25 cellular contexts compared by ENCODE assay signal in the genomic region with DNA sequence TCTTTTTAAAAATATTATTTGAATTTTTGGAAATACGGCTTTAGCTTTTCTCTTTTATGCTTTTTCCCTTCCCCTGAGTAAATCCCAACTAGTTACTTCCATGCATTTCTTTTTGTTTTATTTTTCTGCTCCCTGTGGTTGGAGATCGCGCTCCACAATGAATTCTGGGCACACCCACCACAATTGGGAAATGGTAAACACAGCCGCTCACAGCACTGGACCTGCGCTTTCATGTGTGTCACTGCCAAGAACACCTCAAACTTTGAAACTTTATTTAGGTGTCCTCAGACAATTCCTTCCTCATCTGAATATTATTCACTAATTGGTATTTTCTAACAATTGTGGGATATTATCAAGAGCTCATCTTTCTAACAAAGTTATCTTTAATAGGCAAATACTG.
"Had no signal": no experiment of that assay in that cellular context is flagged by ENCODE, and none has a peak within 500 bp of the region (broad histone marks: within the 10 kb centered on the region; RNA-seq: fewer than 3 reads in every experiment).

No MANE protein-coding gene starts in this region.

- H3K36me3 ChIP-seq: Peyer's patch, SJSA1 had no signal

- H3K9me3 ChIP-seq: Peyer's patch had no signal

- H3K4me1 Mint-ChIP-seq: activated CD8-positive, alpha-beta memory T cell treated with anti-CD3 and anti-CD28 coated beads, Interleukin-2, amount 10 ng/mL, durations not matched to agents 7 days and 5 days; central memory CD8-positive, alpha-beta T cell had no signal

- H3K27ac Mint-ChIP-seq: activated CD8-positive, alpha-beta memory T cell treated with anti-CD3 and anti-CD28 coated beads, Interleukin-2, amount 10 ng/mL, durations not matched to agents 7 days and 5 days; activated naive CD4-positive, alpha-beta T cell treated with anti-CD3 and anti-CD28 coated beads for 36 hours; activated naive CD8-positive, alpha-beta T cell; activated T-cell treated with anti-CD3 and anti-CD28 coated beads, Interleukin-2, amount 50 U/mL, for 24 hours; brain; T-helper 1 cell treated with Interleukin-12 subunit alpha and Interleukin-12 subunit beta and Interleukin-4 antibody, amounts not matched to agents 30 μg/mL and 1 μg/mL, for 36 hours had no signal

- H3K9me3 Mint-ChIP-seq: activated naive CD4-positive, alpha-beta T cell treated with anti-CD3 and anti-CD28 coated beads for 36 hours; activated T-cell treated with anti-CD3 and anti-CD28 coated beads, Interleukin-2, amount 50 U/mL, for 24 hours; brain; central memory CD8-positive, alpha-beta T cell; T-helper 1 cell treated with Interleukin-12 subunit alpha and Interleukin-12 subunit beta and Interleukin-4 antibody, amounts not matched to agents 30 μg/mL and 1 μg/mL, for 36 hours had no signal

- H3K4me3 Mint-ChIP-seq: activated CD8-positive, alpha-beta memory T cell treated with anti-CD3 and anti-CD28 coated beads, Interleukin-2, amount 10 ng/mL, durations not matched to agents 7 days and 5 days; activated naive CD4-positive, alpha-beta T cell treated with anti-CD3 and anti-CD28 coated beads for 36 hours; activated naive CD8-positive, alpha-beta T cell; activated T-cell treated with anti-CD3 and anti-CD28 coated beads, Interleukin-2, amount 50 U/mL, for 24 hours; brain; central memory CD8-positive, alpha-beta T cell; T-helper 1 cell treated with Interleukin-12 subunit alpha and Interleukin-12 subunit beta and Interleukin-4 antibody, amounts not matched to agents 30 μg/mL and 1 μg/mL, for 36 hours had no signal

- DNase-seq: activated CD4-positive, alpha-beta T cell treated with anti-CD3 and anti-CD28 coated beads for 48 hours; activated CD4-positive, alpha-beta T cell treated with anti-CD3 and anti-CD28 coated beads, Interleukin-2, amount 50 U/mL, for 48 hours; activated CD4-positive, CD25-positive, alpha-beta regulatory T cell treated with anti-CD3 and anti-CD28 coated beads, Interleukin-2, amount 50 U/mL, for 72 hours; activated CD8-positive, alpha-beta memory T cell treated with anti-CD3 and anti-CD28 coated beads, Interleukin-2, amount 10 ng/mL, durations not matched to agents 7 days and 5 days; activated effector memory CD4-positive, alpha-beta T cell treated with anti-CD3 and anti-CD28 coated beads, Interleukin-2, amount 50 U/mL, for 16 hours; activated naive CD4-positive, alpha-beta T cell treated with anti-CD3 and anti-CD28 coated beads for 36 hours; activated T-cell treated with anti-CD3 and anti-CD28 coated beads, Interleukin-2, amount 50 U/mL, for 24 hours; amygdala; Kasumi-1; NCI-H1048; NCI-H1417; NCI-H1930; NCI-H446; NCI-H524; NCI-H82; Peyer's patch; Right ventricle myocardium superior; SW 1271 had no signal

- H3K27ac ChIP-seq: Peyer's patch, RWPE1, SJSA1 had no signal

- H3K4me3 ChIP-seq: K562, Peyer's patch, SJSA1 had no signal

- H3K27me3 ChIP-seq: Peyer's patch had no signal

- H3K4me1 ChIP-seq: Peyer's patch had no signal

- H3K36me3 Mint-ChIP-seq: activated CD8-positive, alpha-beta memory T cell treated with anti-CD3 and anti-CD28 coated beads, Interleukin-2, amount 10 ng/mL, durations not matched to agents 7 days and 5 days; activated naive CD8-positive, alpha-beta T cell; brain had no signal
